Comparison of ENCODE assay signal across 8 cellular contexts in the genomic region with DNA sequence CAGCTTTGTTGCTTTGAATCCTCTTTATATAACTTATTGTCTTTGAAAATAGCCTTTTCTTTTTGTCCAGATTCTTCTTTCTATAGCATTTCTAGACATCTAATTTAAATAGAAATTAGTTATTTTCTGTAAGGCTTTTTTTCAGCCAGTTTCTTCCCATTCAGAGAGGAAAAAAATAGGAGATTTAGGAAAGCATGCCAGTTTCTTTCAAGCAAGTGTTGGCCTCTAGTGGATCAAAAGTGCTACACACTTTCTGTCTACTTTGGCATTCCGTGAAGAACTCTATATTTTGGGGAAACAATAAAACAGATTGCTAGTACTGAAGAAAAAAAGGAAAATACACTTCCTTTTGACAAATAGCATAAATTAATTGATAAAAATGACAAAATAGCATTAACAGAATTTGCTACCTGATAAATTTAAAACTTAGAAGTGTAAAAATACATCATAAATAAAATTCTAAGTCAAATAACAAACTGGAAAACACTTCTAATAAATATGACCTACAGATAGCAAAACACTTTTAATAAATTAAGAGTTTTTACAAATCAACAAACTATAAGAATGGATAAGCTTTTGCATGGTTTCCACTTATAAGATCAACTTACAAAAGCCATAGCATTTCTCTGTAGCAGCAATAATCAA. TPM values are rescaled to one million over a fixed set of nuclear protein-coding genes. Genes with fewer than 3 reads are reported as not detected.
A peak's percentile ranks its signal among the peaks of the same experiment; 100 is the strongest.
DNase-seq lines count a peak whose midpoint lies in the region; ATAC-seq lines count a peak whose summit lies in the region.

No MANE protein-coding gene starts in this region.

- DNase-seq in COLO829 (ENCODE audit: low spot score) (peak; percentile 44), HT1080 (ENCODE audit: low read depth) (peak; percentile 43), SW480 (ENCODE audit: low spot score) (peak; percentile 33), iPS-NIHi7 (ENCODE audit: extremely low spot score) (peak; percentile 24), hepatic stellate cell (ENCODE audit: low spot score) (no peak)
- no peak for DNase-seq in stimulated activated naive CD8-positive, alpha-beta T cell treated with anti-CD3 and anti-CD28 coated beads, Interleukin-15, amount 100 ng/mL, for 72 hours

- no peak for ATAC-seq in activated T-helper 17 cell treated with anti-CD3 and anti-CD28 coated beads, Interleukin-2, amount 50 U/mL, for 72 hours (replicated peaks)
- ATAC-seq in stimulated activated naive CD8-positive, alpha-beta T cell treated with anti-CD3 and anti-CD28 coated beads, Interleukin-15, amount 100 ng/mL, for 72 hours: no peak
- ATAC-seq in HG03175 (IDR thresholded peaks at IDR 0.05; ENCODE audit: unreplicated experiment): no peak

- H3K4me1 Mint-ChIP-seq in activated T-helper 17 cell treated with anti-CD3 and anti-CD28 coated beads, Interleukin-2, amount 50 U/mL, for 72 hours: peaks cover 5% of the 10 kb centered on the region
- H3K4me1 Mint-ChIP-seq in stimulated activated naive CD8-positive, alpha-beta T cell treated with anti-CD3 and anti-CD28 coated beads, Interleukin-15, amount 100 ng/mL, for 72 hours: peaks cover 9% of the 10 kb centered on the region

- peaks cover 19% of the 10 kb centered on the region for H3K27me3 Mint-ChIP-seq in activated T-helper 17 cell treated with anti-CD3 and anti-CD28 coated beads, Interleukin-2, amount 50 U/mL, for 72 hours
- H3K27me3 Mint-ChIP-seq in stimulated activated naive CD8-positive, alpha-beta T cell treated with anti-CD3 and anti-CD28 coated beads, Interleukin-15, amount 100 ng/mL, for 72 hours: peaks cover 13% of the 10 kb centered on the region

- H3K36me3 Mint-ChIP-seq in activated T-helper 17 cell treated with anti-CD3 and anti-CD28 coated beads, Interleukin-2, amount 50 U/mL, for 72 hours (ENCODE audit: low read depth): no peaks in the 10 kb centered on the region

- no peaks in the 10 kb centered on the region for H3K9me3 Mint-ChIP-seq in activated T-helper 17 cell treated with anti-CD3 and anti-CD28 coated beads, Interleukin-2, amount 50 U/mL, for 72 hours
- no peaks in the 10 kb centered on the region for H3K9me3 Mint-ChIP-seq in stimulated activated naive CD8-positive, alpha-beta T cell treated with anti-CD3 and anti-CD28 coated beads, Interleukin-15, amount 100 ng/mL, for 72 hours

- no peak overlapping the region for H3K4me3 Mint-ChIP-seq in activated T-helper 17 cell treated with anti-CD3 and anti-CD28 coated beads, Interleukin-2, amount 50 U/mL, for 72 hours
- no peak overlapping the region for H3K4me3 Mint-ChIP-seq in stimulated activated naive CD8-positive, alpha-beta T cell treated with anti-CD3 and anti-CD28 coated beads, Interleukin-15, amount 100 ng/mL, for 72 hours

- H3K27ac Mint-ChIP-seq in activated T-helper 17 cell treated with anti-CD3 and anti-CD28 coated beads, Interleukin-2, amount 50 U/mL, for 72 hours: no peak overlapping the region
- H3K27ac Mint-ChIP-seq in stimulated activated naive CD8-positive, alpha-beta T cell treated with anti-CD3 and anti-CD28 coated beads, Interleukin-15, amount 100 ng/mL, for 72 hours: no peak overlapping the region

RNA-seq across cellular contexts. Expression of gene EXO1, which starts 13.1 kb away (rescaled TPM):
- 48.0 and 50.1 TPM in 2 replicates for total RNA-seq in HT1080 (2014; rRNA removed; shearing (Covaris generic))
- 15.5 and 22.1 TPM in 2 replicates for polyA plus RNA-seq in HT1080 (2015; cell fraction: cytosol; rRNA removed)
- 22.7 and 34.6 TPM in 2 replicates for polyA plus RNA-seq in HT1080 (2015; cell fraction: nucleus; rRNA removed)
- total RNA-seq in activated T-helper 17 cell treated with anti-CD3 and anti-CD28 coated beads, Interleukin-2, amount 50 U/mL, for 72 hours: 10 to 100 TPM; 32.3 to 50.2 TPM

Comparison
In these comparisons a context has a peak if more than half of its experiments do, and no peak if none do; other contexts are left out.
1. DNase-seq: peak in COLO829 (single experiment), HT1080 (single experiment), SW480 (single experiment) and iPS-NIHi7 (single experiment); none in hepatic stellate cell (single experiment) and stimulated activated naive CD8-positive, alpha-beta T cell treated with anti-CD3 and anti-CD28 coated beads, Interleukin-15, amount 100 ng/mL, for 72 hours (0 of 2).